ENCODE assay signal across 1 cellular context in the genomic region with DNA sequence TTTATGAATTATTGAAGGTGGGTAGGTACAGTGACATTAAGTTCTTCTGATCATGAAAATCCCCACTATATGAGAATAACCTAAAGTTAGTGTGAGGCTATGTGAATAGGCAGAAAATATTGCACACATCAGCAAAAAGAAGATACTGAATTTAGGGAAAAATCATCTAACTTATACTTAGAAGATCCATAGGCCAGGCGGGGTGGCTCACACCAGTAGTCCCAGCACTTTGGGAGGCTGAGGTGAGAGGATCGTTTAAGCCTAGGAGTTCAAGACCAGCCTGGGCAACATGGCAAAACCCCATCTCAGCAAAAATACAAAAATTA.
TF ChIP-seq lines count a peak whose summit lies in the region.

No MANE protein-coding gene starts in this region.

TF ChIP-seq in HEK293T, 16 proteins besides CTCF, POLR2A, EP300 and RAD21 (continued from another document):
- TF ChIP-seq PKNOX1 (IDR thresholded peaks at IDR 0.05) (no peak), ELF4 (IDR thresholded peaks at IDR 0.05) (no peak), ARNT (IDR thresholded peaks at IDR 0.05) (no peak), NFRKB (IDR thresholded peaks at IDR 0.05) (no peak)
